8 cellular contexts compared by ENCODE assay signal in the genomic region with DNA sequence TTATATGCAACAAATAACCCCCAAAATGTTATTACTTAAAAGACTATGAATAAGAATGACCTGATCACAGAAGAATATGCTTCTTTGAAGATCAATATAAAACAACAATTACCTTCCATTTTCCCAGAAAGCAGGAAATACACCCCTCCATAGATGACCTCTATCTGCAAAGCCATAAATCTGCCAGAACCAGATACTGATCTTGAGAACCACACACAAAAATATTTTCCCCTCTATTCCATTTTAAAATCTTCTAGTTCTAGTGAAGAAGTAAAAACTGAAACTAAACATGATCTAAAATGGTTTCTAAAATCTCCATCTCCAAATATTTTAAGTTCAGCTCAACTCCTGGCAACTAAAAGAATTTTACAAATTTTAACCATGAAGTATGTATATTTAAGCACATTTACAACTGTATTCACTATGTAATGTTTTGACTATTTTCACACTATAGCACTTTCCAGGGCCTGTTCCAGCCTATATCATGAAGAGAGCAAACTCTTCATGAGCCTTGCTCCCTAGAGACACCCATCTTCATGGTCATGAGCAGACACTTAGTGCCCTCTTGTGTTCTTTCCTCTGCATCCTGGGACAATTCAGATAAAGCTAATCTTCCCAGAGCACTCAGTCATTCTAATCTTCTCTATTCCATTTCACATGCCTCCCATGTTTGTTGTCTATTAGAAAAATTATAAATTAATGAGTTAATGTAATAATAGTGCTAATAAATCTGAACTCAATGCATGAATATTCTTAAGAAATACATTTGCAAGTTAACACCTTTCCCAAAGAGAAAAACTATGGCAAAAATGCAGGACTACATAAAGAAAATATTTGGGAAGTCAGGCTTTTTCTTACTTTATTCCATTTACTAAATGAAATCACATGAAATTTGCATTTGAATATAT.
DNase-seq lines count a peak whose midpoint lies in the region; ATAC-seq and TF ChIP-seq lines count a peak whose summit lies in the region.

No MANE protein-coding gene starts in this region.

- POLR2A ChIA-PET in AG04449 (lab: Yijun Ruan, JAX) = no interaction called here

- H3K4me3 ChIP-seq in AG04449 (ENCODE audit: low read depth, low read length) (no peak overlapping the region), choroid plexus epithelial cell (ENCODE audit: low read depth, low read length) (no peak overlapping the region)

- DNase-seq in AG04449 (ENCODE audit: low read depth, low spot score) (no peak), GM13977 (ENCODE audit: low spot score) (peak; percentile 12), NCI-H82 treated with DMSO at 0.1 percent for 48 hours (lab: John Stamatoyannopoulos, UW; ENCODE audit: unreplicated experiment) (peak; percentile 35), choroid plexus epithelial cell (ENCODE audit: low read depth) (peak; percentile 79), HPDE6-E6E7 (ENCODE audit: extremely low spot score) (no peak), islet precursor cell (no peak)

- no peaks in the 10 kb centered on the region for H3K27me3 Mint-ChIP-seq in nephron (ENCODE audit: low read depth)

- in situ Hi-C loops in GM13977 (cut with MboI; ENCODE audit: low pct_unique_long_range_greater_than_20kb, low sequenced_read_pairs, unreplicated experiment) = no loop called here

- peaks cover 43% of the 10 kb centered on the region for H3K36me3 Mint-ChIP-seq in nephron (ENCODE audit: low read depth)

- ATAC-seq in HG03342 (IDR thresholded peaks at IDR 0.05; ENCODE audit: unreplicated experiment) = no peak

- H3K9me3 Mint-ChIP-seq in nephron = no peaks in the 10 kb centered on the region

- peak overlapping the region in 1 of 3 experiments; percentile 10 for H3K27ac Mint-ChIP-seq in nephron

- no peak overlapping the region for H3K4me3 Mint-ChIP-seq in nephron

- peak; percentile 34 for TF ChIP-seq CTCF in AG04449 (IDR thresholded peaks at IDR 0.05; ENCODE audit: insufficient read depth, low read length, missing control alignments)
- TF ChIP-seq CTCF in GM13977 (IDR thresholded peaks at IDR 0.05; ENCODE audit: extremely low read depth, insufficient read depth, missing control alignments) = peak; percentile 31
- peak; percentile 54 for TF ChIP-seq CTCF in choroid plexus epithelial cell (conservative IDR thresholded peaks at IDR 0.05; ENCODE audit: low read depth, low read length)
- peak in 2 of 3 experiments; percentile 18 to 29 for TF ChIP-seq CTCF in nephron (IDR thresholded peaks at IDR 0.05; ENCODE audit: unreplicated experiment in 3 of 3)

- peaks cover 16% of the 10 kb centered on the region for H3K4me1 Mint-ChIP-seq in nephron

- CTCF ChIA-PET in AG04449 (lab: Yijun Ruan, JAX) = interaction anchor here (0.6 to 3.8 kb wide), 20 partner anchors 9 to 443 kb away, joined by 3 to 21 read pairs (median 4); no protein-coding TSS in a partner anchor

Comparison
In these comparisons a context has a peak if more than half of its experiments do, and no peak if none do; other contexts are left out.
1. DNase-seq: peak in GM13977 (single experiment), NCI-H82 treated with DMSO at 0.1 percent for 48 hours (single experiment) and choroid plexus epithelial cell (single experiment); none in AG04449 (single experiment), HPDE6-E6E7 (single experiment) and islet precursor cell (single experiment).
2. Peak in every context shown above with its lines, with median percentiles within 50 percentile points of each other: CTCF ChIP-seq.